Comparison of ENCODE assay signal across 13 cellular contexts in genomic region chr22:39177791-39178190, GRCh38. TPM values are rescaled to one million over a fixed set of nuclear protein-coding genes. Genes with fewer than 3 reads are reported as not detected.
A peak's percentile ranks its signal among the peaks of the same experiment; 100 is the strongest.
DNase-seq lines count a peak whose midpoint lies in the region; ATAC-seq and TF ChIP-seq lines count a peak whose summit lies in the region.
"Had no signal": no experiment of that assay in that cellular context is flagged by ENCODE, and none has a peak within 500 bp of the region (broad histone marks: within the 10 kb centered on the region; RNA-seq: fewer than 3 reads in every experiment).

No MANE protein-coding gene starts in this region.

- ATAC-seq in stimulated activated memory B cell treated with anti-CD40 and anti-IgM and Interleukin-4, amounts not matched to agents 10 μg/mL and 1 μg/mL and 100 μg/mL, for 72 hours, result peak; percentile 3

- no CpG with 5 or more reads among the region's 9 CpGs for WGBS in mesendoderm (ENCODE audit: extremely low coverage, insufficient coverage, low lambda C conversion rate)
- 93% methylated on average over 6 of the region's 9 CpGs for WGBS in hepatocyte (ENCODE audit: low lambda C conversion rate, missing lambda C conversion rate)

- H3K27ac ChIP-seq in HUES6 (ENCODE audit: low read depth, low read length) (no peak overlapping the region), mesendoderm (ENCODE audit: low read depth, low read length) (no peak overlapping the region), hepatocyte (no peak overlapping the region), SJCRH30 (no peak overlapping the region)
- H3K27ac ChIP-seq: VCaP had no signal

- H3K9me2 ChIP-seq in hepatocyte (replicated peaks; ENCODE audit: insufficient read depth), result no peaks in the 10 kb centered on the region

- peaks cover 41% of the 10 kb centered on the region for H3K4me1 Mint-ChIP-seq in chondrocyte (ENCODE audit: low read depth)
- H3K4me1 Mint-ChIP-seq in stimulated activated memory B cell treated with anti-CD40 and anti-IgM and Interleukin-4, amounts not matched to agents 10 μg/mL and 1 μg/mL and 100 μg/mL, for 72 hours, result peaks cover 28% of the 10 kb centered on the region
- H3K4me1 Mint-ChIP-seq in activated T-cell treated with anti-CD3 and anti-CD28 coated beads, Interleukin-2, amount 50 U/mL, for 24 hours (ENCODE audit: low read depth), result peaks cover 40% of the 10 kb centered on the region

- no peaks in the 10 kb centered on the region for H3K79me2 ChIP-seq in mesendoderm (ENCODE audit: control insufficient read depth, insufficient read depth, low read length)
- no peaks in the 10 kb centered on the region for H3K79me2 ChIP-seq in hepatocyte

- H3K23ac ChIP-seq in mesendoderm (ENCODE audit: low read length), result no peak overlapping the region

- H3K4me1 ChIP-seq in HUES6 (ENCODE audit: control insufficient read depth, insufficient read depth, low read length) (peaks cover 69% of the 10 kb centered on the region), mesendoderm (ENCODE audit: control insufficient read depth, low read depth, low read length) (peaks cover 17% of the 10 kb centered on the region), hepatocyte (ENCODE audit: insufficient read depth) (peaks cover 26% of the 10 kb centered on the region), SJCRH30 (peaks cover 45% of the 10 kb centered on the region)

- H3K4me3 ChIP-seq in HUES6 (ENCODE audit: low read depth, low read length) (no peak overlapping the region), mesendoderm (ENCODE audit: low read length) (no peak overlapping the region), hepatocyte (no peak overlapping the region), SJCRH30 (no peak overlapping the region)
- H3K4me3 ChIP-seq: dorsolateral prefrontal cortex had no signal

- H2BK5ac ChIP-seq in mesendoderm (ENCODE audit: low read length), result no peak overlapping the region

- no peak overlapping the region for H2BK15ac ChIP-seq in mesendoderm (replicated peaks; ENCODE audit: low read depth)

- H4K20me1 ChIP-seq in hepatocyte (ENCODE audit: insufficient read depth, poor library complexity, severe bottlenecking), result no peaks in the 10 kb centered on the region

- H2AK5ac ChIP-seq in mesendoderm (ENCODE audit: low read length), result no peak overlapping the region

- no peaks in the 10 kb centered on the region for H3K79me1 ChIP-seq in mesendoderm (ENCODE audit: low read length)

- H2AFZ ChIP-seq in hepatocyte, result no peak overlapping the region

- DNase-seq in chondrocyte (ENCODE audit: low spot score) (peak; percentile 85), mesendoderm (no peak), GM10266 (ENCODE audit: extremely low spot score) (no peak), hepatocyte (ENCODE audit: low spot score) (no peak), SJCRH30 (no peak)
- no peak for DNase-seq in activated T-cell treated with anti-CD3 and anti-CD28 coated beads, Interleukin-2, amount 50 U/mL, for 24 hours
- DNase-seq: activated naive CD4-positive, alpha-beta T cell treated with anti-CD3 and anti-CD28 coated beads, Interleukin-2, amount 10 ng/mL, durations not matched to agents 7 days and 5 days; dorsolateral prefrontal cortex; Karpas-422; stimulated activated CD4-positive, alpha-beta T cell treated with anti-CD3 and anti-CD28 coated beads, Interleukin-2, amount 100 ng/mL, for 24 hours had no signal

- H3K27ac Mint-ChIP-seq in chondrocyte (ENCODE audit: unreplicated experiment), result no peak overlapping the region
- no peak overlapping the region for H3K27ac Mint-ChIP-seq in stimulated activated memory B cell treated with anti-CD40 and anti-IgM and Interleukin-4, amounts not matched to agents 10 μg/mL and 1 μg/mL and 100 μg/mL, for 72 hours
- no peak overlapping the region for H3K27ac Mint-ChIP-seq in activated T-cell treated with anti-CD3 and anti-CD28 coated beads, Interleukin-2, amount 50 U/mL, for 24 hours
- H3K27ac Mint-ChIP-seq: activated naive CD4-positive, alpha-beta T cell treated with anti-CD3 and anti-CD28 coated beads, Interleukin-2, amount 10 ng/mL, durations not matched to agents 7 days and 5 days had no signal

- peaks cover 13% of the 10 kb centered on the region; the same call in 1 of the 2 replicates for H3K9me3 ChIP-seq in HUES6 (ENCODE audit: control insufficient read depth, insufficient read depth, low read depth, low read length)
- H3K9me3 ChIP-seq in hepatocyte (ENCODE audit: low read depth), result no peaks in the 10 kb centered on the region
- H3K9me3 ChIP-seq in SJCRH30 (replicated peaks), result no peaks in the 10 kb centered on the region

- TF ChIP-seq CTCF in chondrocyte (IDR thresholded peaks at IDR 0.05) (no peak), GM10266 (IDR thresholded peaks at IDR 0.05; ENCODE audit: control insufficient read depth, insufficient read depth, low read depth, missing control alignments) (no peak), hepatocyte (IDR thresholded peaks at IDR 0.05; ENCODE audit: poor library complexity) (no peak)

- H3K4me3 Mint-ChIP-seq in chondrocyte (ENCODE audit: unreplicated experiment), result no peak overlapping the region
- no peak overlapping the region for H3K4me3 Mint-ChIP-seq in stimulated activated memory B cell treated with anti-CD40 and anti-IgM and Interleukin-4, amounts not matched to agents 10 μg/mL and 1 μg/mL and 100 μg/mL, for 72 hours
- H3K4me3 Mint-ChIP-seq in activated T-cell treated with anti-CD3 and anti-CD28 coated beads, Interleukin-2, amount 50 U/mL, for 24 hours, result no peak overlapping the region
- H3K4me3 Mint-ChIP-seq: activated naive CD4-positive, alpha-beta T cell treated with anti-CD3 and anti-CD28 coated beads, Interleukin-2, amount 10 ng/mL, durations not matched to agents 7 days and 5 days had no signal

- no peaks in the 10 kb centered on the region for H3K36me3 Mint-ChIP-seq in chondrocyte (ENCODE audit: low read depth)
- H3K36me3 Mint-ChIP-seq in stimulated activated memory B cell treated with anti-CD40 and anti-IgM and Interleukin-4, amounts not matched to agents 10 μg/mL and 1 μg/mL and 100 μg/mL, for 72 hours, result no peaks in the 10 kb centered on the region
- H3K36me3 Mint-ChIP-seq in activated T-cell treated with anti-CD3 and anti-CD28 coated beads, Interleukin-2, amount 50 U/mL, for 24 hours (ENCODE audit: low read depth), result no peaks in the 10 kb centered on the region
- H3K36me3 Mint-ChIP-seq: activated naive CD4-positive, alpha-beta T cell treated with anti-CD3 and anti-CD28 coated beads, Interleukin-2, amount 10 ng/mL, durations not matched to agents 7 days and 5 days had no signal

- peak overlapping the region; percentile 27 for H3K9ac ChIP-seq in HUES6 (ENCODE audit: low read length)
- no peak overlapping the region for H3K9ac ChIP-seq in mesendoderm (ENCODE audit: low read length)

- H3K36me3 ChIP-seq in HUES6 (ENCODE audit: control insufficient read depth, insufficient read depth, low read length), result no peaks in the 10 kb centered on the region
- no peaks in the 10 kb centered on the region for H3K36me3 ChIP-seq in mesendoderm (ENCODE audit: control insufficient read depth, insufficient read depth, low read length)
- H3K36me3 ChIP-seq in hepatocyte (replicated peaks; ENCODE audit: insufficient read depth, low read depth), result no peaks in the 10 kb centered on the region
- H3K36me3 ChIP-seq in SJCRH30, result no peaks in the 10 kb centered on the region

- no peaks in the 10 kb centered on the region for H3K27me3 Mint-ChIP-seq in chondrocyte (ENCODE audit: low read depth)
- peaks cover 11% of the 10 kb centered on the region for H3K27me3 Mint-ChIP-seq in stimulated activated memory B cell treated with anti-CD40 and anti-IgM and Interleukin-4, amounts not matched to agents 10 μg/mL and 1 μg/mL and 100 μg/mL, for 72 hours
- no peaks in the 10 kb centered on the region for H3K27me3 Mint-ChIP-seq in activated T-cell treated with anti-CD3 and anti-CD28 coated beads, Interleukin-2, amount 50 U/mL, for 24 hours

- H3K4me2 ChIP-seq in mesendoderm (ENCODE audit: low read length), result no peak overlapping the region
- no peak overlapping the region for H3K4me2 ChIP-seq in hepatocyte

- H3K56ac ChIP-seq in mesendoderm (ENCODE audit: low read length), result peak overlapping the region; percentile 58

- H3K27me3 ChIP-seq in HUES6 (ENCODE audit: control insufficient read depth, insufficient read depth, low read length) (no peaks in the 10 kb centered on the region), mesendoderm (ENCODE audit: insufficient read depth, low read length, poor library complexity) (no peaks in the 10 kb centered on the region), hepatocyte (no peaks in the 10 kb centered on the region), SJCRH30 (no peaks in the 10 kb centered on the region)
- H3K27me3 ChIP-seq: dorsolateral prefrontal cortex had no signal

- H3K4ac ChIP-seq in mesendoderm (ENCODE audit: low read depth, low read length), result peak overlapping the region; percentile 76

- H4K8ac ChIP-seq in mesendoderm (ENCODE audit: low read depth, low read length), result no peak overlapping the region

- no peak overlapping the region for H2BK120ac ChIP-seq in mesendoderm (ENCODE audit: low read depth, low read length)

- H3K18ac ChIP-seq in mesendoderm (ENCODE audit: low read length), result no peak overlapping the region

- H4K5ac ChIP-seq in mesendoderm (ENCODE audit: low read length), result no peak overlapping the region

- peaks cover 6% of the 10 kb centered on the region for H3K9me3 Mint-ChIP-seq in chondrocyte (ENCODE audit: low read depth)
- peaks cover 5% of the 10 kb centered on the region for H3K9me3 Mint-ChIP-seq in stimulated activated memory B cell treated with anti-CD40 and anti-IgM and Interleukin-4, amounts not matched to agents 10 μg/mL and 1 μg/mL and 100 μg/mL, for 72 hours
- H3K9me3 Mint-ChIP-seq in activated T-cell treated with anti-CD3 and anti-CD28 coated beads, Interleukin-2, amount 50 U/mL, for 24 hours, result peaks cover 2% of the 10 kb centered on the region
- H3K9me3 Mint-ChIP-seq: activated naive CD4-positive, alpha-beta T cell treated with anti-CD3 and anti-CD28 coated beads, Interleukin-2, amount 10 ng/mL, durations not matched to agents 7 days and 5 days had no signal

RNA-seq across cellular contexts. Expression of gene CBX7, which starts 25.3 kb away (rescaled TPM):
- total RNA-seq in chondrocyte (3.6 to 6.9 TPM (median 4.7 TPM) in 3 replicates), hepatocyte (3.2 and 9.6 TPM in 2 replicates)
- 1.5 TPM for polyA plus RNA-seq in mesendoderm (2013, experiment 1 of 2)
- polyA plus RNA-seq in mesendoderm (2013, experiment 2 of 2), result 1.3 TPM
- polyA plus RNA-seq in hepatocyte, result 4.2 and 9.5 TPM in 2 replicates
- 0.35 and 0.65 TPM in 2 replicates for total RNA-seq in SJCRH30 (2014; rRNA removed; shearing (Covaris generic))
